ENCODE assay signal across 1 cellular context in genomic region chr19:18543814-18544475, GRCh38.
A peak's percentile ranks its signal among the peaks of the same experiment; 100 is the strongest.
TF ChIP-seq lines count a peak whose summit lies in the region.

No MANE protein-coding gene starts in this region.

TF ChIP-seq in GM12878, 131 proteins besides CTCF, POLR2A, EP300 and RAD21 (continued from another document and continues in another):
- TF ChIP-seq, protein P1, sequence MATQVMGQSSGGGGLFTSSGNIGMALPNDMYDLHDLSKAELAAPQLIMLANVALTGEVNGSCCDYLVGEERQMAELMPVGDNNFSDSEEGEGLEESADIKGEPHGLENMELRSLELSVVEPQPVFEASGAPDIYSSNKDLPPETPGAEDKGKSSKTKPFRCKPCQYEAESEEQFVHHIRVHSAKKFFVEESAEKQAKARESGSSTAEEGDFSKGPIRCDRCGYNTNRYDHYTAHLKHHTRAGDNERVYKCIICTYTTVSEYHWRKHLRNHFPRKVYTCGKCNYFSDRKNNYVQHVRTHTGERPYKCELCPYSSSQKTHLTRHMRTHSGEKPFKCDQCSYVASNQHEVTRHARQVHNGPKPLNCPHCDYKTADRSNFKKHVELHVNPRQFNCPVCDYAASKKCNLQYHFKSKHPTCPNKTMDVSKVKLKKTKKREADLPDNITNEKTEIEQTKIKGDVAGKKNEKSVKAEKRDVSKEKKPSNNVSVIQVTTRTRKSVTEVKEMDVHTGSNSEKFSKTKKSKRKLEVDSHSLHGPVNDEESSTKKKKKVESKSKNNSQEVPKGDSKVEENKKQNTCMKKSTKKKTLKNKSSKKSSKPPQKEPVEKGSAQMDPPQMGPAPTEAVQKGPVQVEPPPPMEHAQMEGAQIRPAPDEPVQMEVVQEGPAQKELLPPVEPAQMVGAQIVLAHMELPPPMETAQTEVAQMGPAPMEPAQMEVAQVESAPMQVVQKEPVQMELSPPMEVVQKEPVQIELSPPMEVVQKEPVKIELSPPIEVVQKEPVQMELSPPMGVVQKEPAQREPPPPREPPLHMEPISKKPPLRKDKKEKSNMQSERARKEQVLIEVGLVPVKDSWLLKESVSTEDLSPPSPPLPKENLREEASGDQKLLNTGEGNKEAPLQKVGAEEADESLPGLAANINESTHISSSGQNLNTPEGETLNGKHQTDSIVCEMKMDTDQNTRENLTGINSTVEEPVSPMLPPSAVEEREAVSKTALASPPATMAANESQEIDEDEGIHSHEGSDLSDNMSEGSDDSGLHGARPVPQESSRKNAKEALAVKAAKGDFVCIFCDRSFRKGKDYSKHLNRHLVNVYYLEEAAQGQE (IDR thresholded peaks at IDR 0.05; ENCODE audit: low read depth, low read length) = no peak
- peak; percentile 84 for TF ChIP-seq NBN (IDR thresholded peaks at IDR 0.05)
- 0 out of 2 replicates have a peak, but pooled peaks have one; percentile 35 for TF ChIP-seq RB1 (IDR thresholded peaks at IDR 0.05; ENCODE audit: borderline replicate concordance)
- 0 out of 2 replicates have a peak, but pooled peaks have one; percentile 30 for TF ChIP-seq GATAD2B (conservative IDR thresholded peaks at IDR 0.05; ENCODE audit: low read depth)
- TF ChIP-seq FOXM1 (IDR thresholded peaks at IDR 0.05; ENCODE audit: low read depth, low read length) = no peak
- TF ChIP-seq, protein P2, sequence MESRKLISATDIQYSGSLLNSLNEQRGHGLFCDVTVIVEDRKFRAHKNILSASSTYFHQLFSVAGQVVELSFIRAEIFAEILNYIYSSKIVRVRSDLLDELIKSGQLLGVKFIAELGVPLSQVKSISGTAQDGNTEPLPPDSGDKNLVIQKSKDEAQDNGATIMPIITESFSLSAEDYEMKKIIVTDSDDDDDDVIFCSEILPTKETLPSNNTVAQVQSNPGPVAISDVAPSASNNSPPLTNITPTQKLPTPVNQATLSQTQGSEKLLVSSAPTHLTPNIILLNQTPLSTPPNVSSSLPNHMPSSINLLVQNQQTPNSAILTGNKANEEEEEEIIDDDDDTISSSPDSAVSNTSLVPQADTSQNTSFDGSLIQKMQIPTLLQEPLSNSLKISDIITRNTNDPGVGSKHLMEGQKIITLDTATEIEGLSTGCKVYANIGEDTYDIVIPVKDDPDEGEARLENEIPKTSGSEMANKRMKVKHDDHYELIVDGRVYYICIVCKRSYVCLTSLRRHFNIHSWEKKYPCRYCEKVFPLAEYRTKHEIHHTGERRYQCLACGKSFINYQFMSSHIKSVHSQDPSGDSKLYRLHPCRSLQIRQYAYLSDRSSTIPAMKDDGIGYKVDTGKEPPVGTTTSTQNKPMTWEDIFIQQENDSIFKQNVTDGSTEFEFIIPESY (IDR thresholded peaks at IDR 0.05) = no peak
- peak; percentile 51 for TF ChIP-seq NRF1 (conservative IDR thresholded peaks at IDR 0.05; ENCODE audit: low read depth, low read length)
- peak; percentile 76 for TF ChIP-seq CREB1 (IDR thresholded peaks at IDR 0.05; ENCODE audit: low read depth)
- TF ChIP-seq NR2F1 (conservative IDR thresholded peaks at IDR 0.05) = peak; percentile 43
- peak; percentile 66 for TF ChIP-seq PBX3 (IDR thresholded peaks at IDR 0.05; ENCODE audit: insufficient replicate concordance, low read depth, low read length)
- TF ChIP-seq ZNF207 (IDR thresholded peaks at IDR 0.05; ENCODE audit: borderline replicate concordance) = peak; percentile 79
- no peak for TF ChIP-seq ZNF592 (IDR thresholded peaks at IDR 0.05)
- TF ChIP-seq, protein P3, sequence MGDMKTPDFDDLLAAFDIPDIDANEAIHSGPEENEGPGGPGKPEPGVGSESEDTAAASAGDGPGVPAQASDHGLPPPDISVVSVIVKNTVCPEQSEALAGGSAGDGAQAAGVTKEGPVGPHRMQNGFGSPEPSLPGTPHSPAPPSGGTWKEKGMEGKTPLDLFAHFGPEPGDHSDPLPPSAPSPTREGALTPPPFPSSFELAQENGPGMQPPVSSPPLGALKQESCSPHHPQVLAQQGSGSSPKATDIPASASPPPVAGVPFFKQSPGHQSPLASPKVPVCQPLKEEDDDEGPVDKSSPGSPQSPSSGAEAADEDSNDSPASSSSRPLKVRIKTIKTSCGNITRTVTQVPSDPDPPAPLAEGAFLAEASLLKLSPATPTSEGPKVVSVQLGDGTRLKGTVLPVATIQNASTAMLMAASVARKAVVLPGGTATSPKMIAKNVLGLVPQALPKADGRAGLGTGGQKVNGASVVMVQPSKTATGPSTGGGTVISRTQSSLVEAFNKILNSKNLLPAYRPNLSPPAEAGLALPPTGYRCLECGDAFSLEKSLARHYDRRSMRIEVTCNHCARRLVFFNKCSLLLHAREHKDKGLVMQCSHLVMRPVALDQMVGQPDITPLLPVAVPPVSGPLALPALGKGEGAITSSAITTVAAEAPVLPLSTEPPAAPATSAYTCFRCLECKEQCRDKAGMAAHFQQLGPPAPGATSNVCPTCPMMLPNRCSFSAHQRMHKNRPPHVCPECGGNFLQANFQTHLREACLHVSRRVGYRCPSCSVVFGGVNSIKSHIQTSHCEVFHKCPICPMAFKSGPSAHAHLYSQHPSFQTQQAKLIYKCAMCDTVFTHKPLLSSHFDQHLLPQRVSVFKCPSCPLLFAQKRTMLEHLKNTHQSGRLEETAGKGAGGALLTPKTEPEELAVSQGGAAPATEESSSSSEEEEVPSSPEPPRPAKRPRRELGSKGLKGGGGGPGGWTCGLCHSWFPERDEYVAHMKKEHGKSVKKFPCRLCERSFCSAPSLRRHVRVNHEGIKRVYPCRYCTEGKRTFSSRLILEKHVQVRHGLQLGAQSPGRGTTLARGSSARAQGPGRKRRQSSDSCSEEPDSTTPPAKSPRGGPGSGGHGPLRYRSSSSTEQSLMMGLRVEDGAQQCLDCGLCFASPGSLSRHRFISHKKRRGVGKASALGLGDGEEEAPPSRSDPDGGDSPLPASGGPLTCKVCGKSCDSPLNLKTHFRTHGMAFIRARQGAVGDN (IDR thresholded peaks at IDR 0.05) = peak; percentile 36; the same call in 1 of the 2 replicates
- TF ChIP-seq SIN3A (IDR thresholded peaks at IDR 0.05; ENCODE audit: low read depth, low read length) = no peak
- TF ChIP-seq POLR2AphosphoS2 (IDR thresholded peaks at IDR 0.05; ENCODE audit: low read depth, low read length) = no peak
- no peak for TF ChIP-seq TCF12 (IDR thresholded peaks at IDR 0.05; ENCODE audit: low read depth, low read length)
- TF ChIP-seq ZNF217 (IDR thresholded peaks at IDR 0.05) = no peak
- TF ChIP-seq, protein P4, sequence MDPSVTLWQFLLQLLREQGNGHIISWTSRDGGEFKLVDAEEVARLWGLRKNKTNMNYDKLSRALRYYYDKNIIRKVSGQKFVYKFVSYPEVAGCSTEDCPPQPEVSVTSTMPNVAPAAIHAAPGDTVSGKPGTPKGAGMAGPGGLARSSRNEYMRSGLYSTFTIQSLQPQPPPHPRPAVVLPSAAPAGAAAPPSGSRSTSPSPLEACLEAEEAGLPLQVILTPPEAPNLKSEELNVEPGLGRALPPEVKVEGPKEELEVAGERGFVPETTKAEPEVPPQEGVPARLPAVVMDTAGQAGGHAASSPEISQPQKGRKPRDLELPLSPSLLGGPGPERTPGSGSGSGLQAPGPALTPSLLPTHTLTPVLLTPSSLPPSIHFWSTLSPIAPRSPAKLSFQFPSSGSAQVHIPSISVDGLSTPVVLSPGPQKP (IDR thresholded peaks at IDR 0.05; ENCODE audit: low read depth, low read length) = 0 out of 2 replicates have a peak, but pooled peaks have one; percentile 29
- TF ChIP-seq RELB (IDR thresholded peaks at IDR 0.05; ENCODE audit: low read depth) = peak; percentile 46
- TF ChIP-seq, protein P5, sequence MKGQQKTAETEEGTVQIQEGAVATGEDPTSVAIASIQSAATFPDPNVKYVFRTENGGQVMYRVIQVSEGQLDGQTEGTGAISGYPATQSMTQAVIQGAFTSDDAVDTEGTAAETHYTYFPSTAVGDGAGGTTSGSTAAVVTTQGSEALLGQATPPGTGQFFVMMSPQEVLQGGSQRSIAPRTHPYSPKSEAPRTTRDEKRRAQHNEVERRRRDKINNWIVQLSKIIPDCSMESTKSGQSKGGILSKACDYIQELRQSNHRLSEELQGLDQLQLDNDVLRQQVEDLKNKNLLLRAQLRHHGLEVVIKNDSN (IDR thresholded peaks at IDR 0.05; ENCODE audit: borderline replicate concordance, extremely low read length, insufficient read depth, low read depth, low read length) = no peak
- 0 out of 2 replicates have a peak, but pooled peaks have one; percentile 4 for TF ChIP-seq HCFC1 (IDR thresholded peaks at IDR 0.05; ENCODE audit: low read length)
- TF ChIP-seq ETV6 (conservative IDR thresholded peaks at IDR 0.05 in 1 of 2, IDR thresholded peaks at IDR 0.05 in 1 of 2; ENCODE audit: borderline replicate concordance in 1 of 2, low read depth in 1 of 2) = no peak
- 0 out of 2 replicates have a peak, but pooled peaks have one; percentile 40 for TF ChIP-seq STAT3 (IDR thresholded peaks at IDR 0.05; ENCODE audit: low read depth, low read length)
- TF ChIP-seq CREM (IDR thresholded peaks at IDR 0.05; ENCODE audit: low read depth) = peak; percentile 39; the same call in 1 of the 2 replicates
- TF ChIP-seq, protein P6, sequence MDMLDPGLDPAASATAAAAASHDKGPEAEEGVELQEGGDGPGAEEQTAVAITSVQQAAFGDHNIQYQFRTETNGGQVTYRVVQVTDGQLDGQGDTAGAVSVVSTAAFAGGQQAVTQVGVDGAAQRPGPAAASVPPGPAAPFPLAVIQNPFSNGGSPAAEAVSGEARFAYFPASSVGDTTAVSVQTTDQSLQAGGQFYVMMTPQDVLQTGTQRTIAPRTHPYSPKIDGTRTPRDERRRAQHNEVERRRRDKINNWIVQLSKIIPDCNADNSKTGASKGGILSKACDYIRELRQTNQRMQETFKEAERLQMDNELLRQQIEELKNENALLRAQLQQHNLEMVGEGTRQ (IDR thresholded peaks at IDR 0.05; ENCODE audit: borderline replicate concordance, low read depth, low read length) = no peak
- TF ChIP-seq KAT2A (conservative IDR thresholded peaks at IDR 0.05; ENCODE audit: control insufficient read depth, low read depth, low read length) = no peak
- TF ChIP-seq SMC3 (IDR thresholded peaks at IDR 0.05; ENCODE audit: borderline replicate concordance, low read length) = no peak
- no peak for TF ChIP-seq CBX5 (IDR thresholded peaks at IDR 0.05; ENCODE audit: low read depth)
- TF ChIP-seq BACH1 (IDR thresholded peaks at IDR 0.05; ENCODE audit: borderline replicate concordance) = 0 out of 2 replicates have a peak, but pooled peaks have one; percentile 16
- peak; percentile 83 for TF ChIP-seq TAF1 (IDR thresholded peaks at IDR 0.05; ENCODE audit: borderline replicate concordance, low read depth, low read length)
- no peak for TF ChIP-seq CHD4 (IDR thresholded peaks at IDR 0.05)
- TF ChIP-seq, protein P7, sequence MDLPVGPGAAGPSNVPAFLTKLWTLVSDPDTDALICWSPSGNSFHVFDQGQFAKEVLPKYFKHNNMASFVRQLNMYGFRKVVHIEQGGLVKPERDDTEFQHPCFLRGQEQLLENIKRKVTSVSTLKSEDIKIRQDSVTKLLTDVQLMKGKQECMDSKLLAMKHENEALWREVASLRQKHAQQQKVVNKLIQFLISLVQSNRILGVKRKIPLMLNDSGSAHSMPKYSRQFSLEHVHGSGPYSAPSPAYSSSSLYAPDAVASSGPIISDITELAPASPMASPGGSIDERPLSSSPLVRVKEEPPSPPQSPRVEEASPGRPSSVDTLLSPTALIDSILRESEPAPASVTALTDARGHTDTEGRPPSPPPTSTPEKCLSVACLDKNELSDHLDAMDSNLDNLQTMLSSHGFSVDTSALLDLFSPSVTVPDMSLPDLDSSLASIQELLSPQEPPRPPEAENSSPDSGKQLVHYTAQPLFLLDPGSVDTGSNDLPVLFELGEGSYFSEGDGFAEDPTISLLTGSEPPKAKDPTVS (IDR thresholded peaks at IDR 0.05; ENCODE audit: low read depth, low read length) = no peak
